1 cellular context compared by ENCODE assay signal in the genomic region with DNA sequence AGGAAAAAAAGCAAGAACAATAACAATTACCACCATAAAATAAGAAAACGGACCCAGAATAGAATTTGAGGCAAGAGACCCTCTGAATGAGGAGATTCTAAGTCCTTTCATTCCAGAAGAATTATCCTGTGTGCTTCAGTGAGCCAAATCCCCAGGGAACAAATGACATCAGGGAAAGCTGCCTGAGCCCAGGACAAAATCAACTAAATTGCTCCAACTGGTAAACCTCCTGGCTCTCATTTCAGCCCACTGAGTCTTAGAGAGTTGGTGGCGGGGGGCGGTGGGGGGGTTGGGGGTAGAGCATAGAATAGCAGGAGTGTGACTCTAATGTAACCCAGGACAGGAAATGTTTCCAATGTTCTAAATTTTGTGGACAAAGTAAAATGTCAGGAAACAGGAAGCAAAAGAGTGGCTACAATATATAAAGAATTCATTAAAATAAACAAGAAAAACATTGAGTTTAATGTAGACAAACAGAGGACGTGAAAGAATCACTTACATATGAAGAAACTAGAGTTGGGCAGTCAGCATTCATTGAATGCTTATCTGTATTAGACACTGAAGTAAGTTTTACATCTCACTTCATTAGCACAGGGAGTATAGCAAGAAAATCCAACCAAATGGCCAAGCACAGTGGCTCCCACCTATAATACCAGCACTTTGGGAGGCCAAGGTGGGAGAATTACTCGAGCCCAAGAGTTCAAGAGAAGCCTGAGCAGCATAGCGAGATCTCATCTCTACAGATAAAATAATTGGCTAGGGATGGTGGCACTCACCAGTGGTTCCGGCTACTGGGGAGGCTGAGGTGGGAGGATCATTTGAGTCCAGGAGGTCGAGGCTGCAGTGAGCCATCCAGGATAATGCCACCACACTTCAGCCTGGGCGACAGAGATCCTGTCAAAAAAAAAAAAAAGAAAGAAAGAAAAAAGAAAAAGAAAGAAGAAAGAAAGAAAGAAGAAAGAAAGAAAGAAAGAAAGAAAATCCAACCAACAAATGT.
TF ChIP-seq lines count a peak whose summit lies in the region.

No MANE protein-coding gene starts in this region.

TF ChIP-seq in K562, 482 proteins besides CTCF, POLR2A, EP300 and RAD21 (continued from another document):
- TF ChIP-seq, protein P1, sequence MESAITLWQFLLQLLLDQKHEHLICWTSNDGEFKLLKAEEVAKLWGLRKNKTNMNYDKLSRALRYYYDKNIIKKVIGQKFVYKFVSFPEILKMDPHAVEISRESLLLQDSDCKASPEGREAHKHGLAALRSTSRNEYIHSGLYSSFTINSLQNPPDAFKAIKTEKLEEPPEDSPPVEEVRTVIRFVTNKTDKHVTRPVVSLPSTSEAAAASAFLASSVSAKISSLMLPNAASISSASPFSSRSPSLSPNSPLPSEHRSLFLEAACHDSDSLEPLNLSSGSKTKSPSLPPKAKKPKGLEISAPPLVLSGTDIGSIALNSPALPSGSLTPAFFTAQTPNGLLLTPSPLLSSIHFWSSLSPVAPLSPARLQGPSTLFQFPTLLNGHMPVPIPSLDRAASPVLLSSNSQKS (CRISPR knock-in tag; IDR thresholded peaks at IDR 0.05): no peak
- TF ChIP-seq, protein P2, sequence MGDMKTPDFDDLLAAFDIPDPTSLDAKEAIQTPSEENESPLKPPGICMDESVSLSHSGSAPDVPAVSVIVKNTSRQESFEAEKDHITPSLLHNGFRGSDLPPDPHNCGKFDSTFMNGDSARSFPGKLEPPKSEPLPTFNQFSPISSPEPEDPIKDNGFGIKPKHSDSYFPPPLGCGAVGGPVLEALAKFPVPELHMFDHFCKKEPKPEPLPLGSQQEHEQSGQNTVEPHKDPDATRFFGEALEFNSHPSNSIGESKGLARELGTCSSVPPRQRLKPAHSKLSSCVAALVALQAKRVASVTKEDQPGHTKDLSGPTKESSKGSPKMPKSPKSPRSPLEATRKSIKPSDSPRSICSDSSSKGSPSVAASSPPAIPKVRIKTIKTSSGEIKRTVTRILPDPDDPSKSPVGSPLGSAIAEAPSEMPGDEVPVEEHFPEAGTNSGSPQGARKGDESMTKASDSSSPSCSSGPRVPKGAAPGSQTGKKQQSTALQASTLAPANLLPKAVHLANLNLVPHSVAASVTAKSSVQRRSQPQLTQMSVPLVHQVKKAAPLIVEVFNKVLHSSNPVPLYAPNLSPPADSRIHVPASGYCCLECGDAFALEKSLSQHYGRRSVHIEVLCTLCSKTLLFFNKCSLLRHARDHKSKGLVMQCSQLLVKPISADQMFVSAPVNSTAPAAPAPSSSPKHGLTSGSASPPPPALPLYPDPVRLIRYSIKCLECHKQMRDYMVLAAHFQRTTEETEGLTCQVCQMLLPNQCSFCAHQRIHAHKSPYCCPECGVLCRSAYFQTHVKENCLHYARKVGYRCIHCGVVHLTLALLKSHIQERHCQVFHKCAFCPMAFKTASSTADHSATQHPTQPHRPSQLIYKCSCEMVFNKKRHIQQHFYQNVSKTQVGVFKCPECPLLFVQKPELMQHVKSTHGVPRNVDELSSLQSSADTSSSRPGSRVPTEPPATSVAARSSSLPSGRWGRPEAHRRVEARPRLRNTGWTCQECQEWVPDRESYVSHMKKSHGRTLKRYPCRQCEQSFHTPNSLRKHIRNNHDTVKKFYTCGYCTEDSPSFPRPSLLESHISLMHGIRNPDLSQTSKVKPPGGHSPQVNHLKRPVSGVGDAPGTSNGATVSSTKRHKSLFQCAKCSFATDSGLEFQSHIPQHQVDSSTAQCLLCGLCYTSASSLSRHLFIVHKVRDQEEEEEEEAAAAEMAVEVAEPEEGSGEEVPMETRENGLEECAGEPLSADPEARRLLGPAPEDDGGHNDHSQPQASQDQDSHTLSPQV (IDR thresholded peaks at IDR 0.05): 0 out of 2 replicates have a peak, but pooled peaks have one; percentile 22
